ENCODE assay signal across 30 cellular contexts in the genomic region with DNA sequence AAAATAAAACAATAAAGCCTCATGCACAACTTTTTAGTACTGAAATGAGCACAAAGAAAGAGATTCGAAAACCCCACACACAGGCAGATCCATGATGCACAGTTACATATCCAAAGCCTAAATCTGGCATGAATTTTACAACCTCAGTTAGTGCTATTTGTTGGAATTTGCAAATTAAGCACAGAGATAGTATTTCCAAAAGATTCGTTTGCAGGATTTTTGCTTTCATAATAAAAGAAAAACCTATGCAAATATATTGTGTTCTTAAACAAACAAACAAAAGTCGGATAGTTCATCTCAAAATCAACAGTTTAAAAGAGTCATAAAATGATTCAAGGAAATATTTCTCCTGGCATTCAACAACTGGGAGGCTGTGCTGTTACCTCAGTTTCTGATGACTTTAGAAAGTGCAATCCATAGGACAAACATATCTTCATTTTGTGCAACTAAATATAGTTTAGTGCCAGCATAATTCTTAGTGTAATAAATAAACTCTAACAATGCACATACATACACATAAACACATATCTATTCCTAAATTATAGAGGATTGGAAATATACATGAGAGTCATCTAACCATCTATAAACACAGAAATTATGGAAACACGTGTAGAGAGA. TPM values are rescaled to one million over a fixed set of nuclear protein-coding genes. Genes with fewer than 3 reads are reported as not detected.
"Had no signal": no experiment of that assay in that cellular context is flagged by ENCODE, and none has a peak within 500 bp of the region (broad histone marks: within the 10 kb centered on the region; RNA-seq: fewer than 3 reads in every experiment).

No MANE protein-coding gene starts in this region.

- ATAC-seq: left lobe of liver; mucosa of descending colon; natural killer cell treated with Interleukin-12 subunit alpha and Interleukin-12 subunit beta and Interleukin-15 and Interleukin-18, amount 100 ng/mL, for 72 hours; stimulated activated naive CD8-positive, alpha-beta T cell treated with anti-CD3 and anti-CD28 coated beads, Interleukin-15, amount 100 ng/mL, for 72 hours; upper lobe of right lung had no signal

- H3K9me3 ChIP-seq: mucosa of descending colon, ovary, suprapubic skin, transverse colon, upper lobe of right lung, uterus had no signal

- H3K4me1 ChIP-seq: upper lobe of right lung, uterus had no signal

- H3K27ac ChIP-seq: hepatocyte, ovary, suprapubic skin, transverse colon, upper lobe of right lung, uterus had no signal

- H3K4me1 Mint-ChIP-seq: memory B cell, naive B cell had no signal

- H3K4me3 ChIP-seq: hepatocyte, lung, mucosa of descending colon, ovary, suprapubic skin, transverse colon, upper lobe of right lung, uterus had no signal

- H3K27ac Mint-ChIP-seq: memory B cell; naive B cell; natural killer cell treated with Interleukin-12 subunit alpha and Interleukin-12 subunit beta and Interleukin-15 and Interleukin-18, amount 100 ng/mL, for 72 hours; stimulated activated naive CD8-positive, alpha-beta T cell treated with anti-CD3 and anti-CD28 coated beads, Interleukin-15, amount 100 ng/mL, for 72 hours had no signal

- H3K79me2 ChIP-seq: hepatocyte had no signal

- H2AFZ ChIP-seq: hepatocyte had no signal

- H3K36me3 Mint-ChIP-seq: memory B cell had no signal

- H3K4me2 ChIP-seq: hepatocyte had no signal

- H3K27me3 ChIP-seq: ovary had no signal

- H3K36me3 ChIP-seq: ovary, suprapubic skin, transverse colon, upper lobe of right lung, uterus had no signal

- H3K4me3 Mint-ChIP-seq: memory B cell; naive B cell; natural killer cell treated with Interleukin-12 subunit alpha and Interleukin-12 subunit beta and Interleukin-15 and Interleukin-18, amount 100 ng/mL, for 72 hours; stimulated activated naive CD8-positive, alpha-beta T cell treated with anti-CD3 and anti-CD28 coated beads, Interleukin-15, amount 100 ng/mL, for 72 hours had no signal

- H3K9me3 Mint-ChIP-seq: memory B cell; natural killer cell treated with Interleukin-12 subunit alpha and Interleukin-12 subunit beta and Interleukin-15 and Interleukin-18, amount 100 ng/mL, for 72 hours; stimulated activated naive CD8-positive, alpha-beta T cell treated with anti-CD3 and anti-CD28 coated beads, Interleukin-15, amount 100 ng/mL, for 72 hours had no signal

- DNase-seq: cortex of kidney; effector CD4-positive, alpha-beta T cell; kidney; mucosa of descending colon; naive B cell; occipital lobe; ovary; posterior cingulate gyrus; retina; small intestine; stimulated activated CD4-positive, alpha-beta T cell treated with anti-CD3 and anti-CD28 coated beads, Interleukin-15, amount 100 ng/mL, for 24 hours; stimulated activated CD4-positive, alpha-beta T cell treated with anti-CD3 and anti-CD28 coated beads, Interleukin-2, amount 100 ng/mL, for 48 hours; stimulated activated CD8-positive, alpha-beta memory T cell treated with anti-CD3 and anti-CD28 coated beads, Interleukin-4, amount 100 ng/mL, for 48 hours; stimulated activated naive CD4-positive, alpha-beta T cell; stimulated activated naive CD8-positive, alpha-beta T cell treated with anti-CD3 and anti-CD28 coated beads, Interleukin-15, amount 100 ng/mL, for 72 hours; transverse colon; upper lobe of right lung; uterus had no signal

- FAIRE-seq: frontal cortex, kidney, small intestine had no signal

RNA-seq across cellular contexts. Expression of a gene that starts 10.8 kb away (rescaled TPM):
- total RNA-seq: dermis microvascular lymphatic vessel endothelial cell; fibroblast of villous mesenchyme; frontal cortex; hepatocyte; kidney; left lobe of liver; liver; lung; mucosa of descending colon; natural killer cell treated with Interleukin-12 subunit alpha and Interleukin-12 subunit beta and Interleukin-15 and Interleukin-18, amount 100 ng/mL, for 72 hours; ovary; pulmonary artery endothelial cell; transverse colon; upper lobe of right lung; uterus had no signal
- polyA plus RNA-seq: esophagus, hepatocyte, liver, lung, ovary, small intestine had no signal
